Comparison of ENCODE assay signal across 1 cellular context in genomic region chr14:88481089-88481488, GRCh38.
TF ChIP-seq lines count a peak whose summit lies in the region.

No MANE protein-coding gene starts in this region.

TF ChIP-seq in H1, 55 proteins besides CTCF, POLR2A, EP300 and RAD21 (continued from another document):
- no peak for TF ChIP-seq RFX5 (IDR thresholded peaks at IDR 0.05; ENCODE audit: borderline replicate concordance, low read depth, low read length)
- TF ChIP-seq MAFK (IDR thresholded peaks at IDR 0.05; ENCODE audit: low read depth, low read length): no peak
- TF ChIP-seq JUND (IDR thresholded peaks at IDR 0.05; ENCODE audit: low read length): no peak
- TF ChIP-seq KDM1A (IDR thresholded peaks at IDR 0.05; ENCODE audit: borderline replicate concordance, low read length): no peak
- TF ChIP-seq PHF8 (conservative IDR thresholded peaks at IDR 0.05; ENCODE audit: low read depth, low read length): no peak
- TF ChIP-seq BACH1 (IDR thresholded peaks at IDR 0.05; ENCODE audit: low read length): no peak
- TF ChIP-seq KDM4A (IDR thresholded peaks at IDR 0.05; ENCODE audit: low read depth, low read length, severe bottlenecking): no peak
